ENCODE assay signal across 25 cellular contexts in genomic region chr3:118128886-118129285, GRCh38.
A peak's percentile ranks its signal among the peaks of the same experiment; 100 is the strongest.
DNase-seq lines count a peak whose midpoint lies in the region; ATAC-seq, FAIRE-seq and TF ChIP-seq lines count a peak whose summit lies in the region.
"Had no signal": no experiment of that assay in that cellular context is flagged by ENCODE, and none has a peak within 500 bp of the region (broad histone marks: within the 10 kb centered on the region; RNA-seq: fewer than 3 reads in every experiment).

No MANE protein-coding gene starts in this region.

- no peak overlapping the region for H3K4me3 ChIP-seq in RWPE2 (ENCODE audit: severe bottlenecking)
- H3K4me3 ChIP-seq in fibroblast of lung (replicated peaks in 1 of 4; ENCODE audit: control extremely low read depth in 1 of 4, insufficient read depth in 1 of 4, low read depth in 3 of 4, low read length in 4 of 4) = no peak overlapping the region
- H3K4me3 ChIP-seq: ascending aorta, HAP-1, K562, skin epidermis had no signal

- DNase-seq in A172 (ENCODE audit: low spot score) (peak; percentile 27), HS-27A (ENCODE audit: low read depth) (peak; percentile 59), RWPE2 (ENCODE audit: low spot score) (no peak), fibroblast of lung (ENCODE audit: low read depth in 2 of 2) (peak; percentile 76 to 81), occipital lobe (lab: John Stamatoyannopoulos, UW) (no peak), GM12891 (ENCODE audit: insufficient read length, low spot score) (no peak)
- no peak for DNase-seq in activated naive CD8-positive, alpha-beta T cell treated with anti-CD3 and anti-CD28 coated beads for 36 hours
- no peak for DNase-seq in stimulated activated CD4-positive, alpha-beta T cell treated with anti-CD3 and anti-CD28 coated beads, Interleukin-2, amount 100 ng/mL, for 24 hours
- DNase-seq: activated B cell treated with CpG ODN at 0.5 μM for 24 hours; activated CD4-positive, alpha-beta memory T cell treated with anti-CD3 and anti-CD28 coated beads, Interleukin-2, amount 10 ng/mL, durations not matched to agents 7 days and 5 days; activated naive CD4-positive, alpha-beta T cell treated with Interleukin-2 at 50 U/mL for 16 hours; endodermal cell; naive thymus-derived CD8-positive, alpha-beta T cell; NCI-H2081; NCI-H526 treated with DMSO at 0.1 percent for 48 hours; stimulated activated CD4-positive, alpha-beta T cell treated with anti-CD3 and anti-CD28 coated beads, Interleukin-4, amount 100 ng/mL, for 24 hours had no signal

- H3K36me3 ChIP-seq in RWPE2 (ENCODE audit: low read depth) (no peaks in the 10 kb centered on the region), fibroblast of lung (ENCODE audit: control insufficient read depth, insufficient read depth, low read length) (no peaks in the 10 kb centered on the region)
- H3K36me3 ChIP-seq: ascending aorta, HAP-1 had no signal

- no peak overlapping the region for H3K27ac Mint-ChIP-seq in activated naive CD8-positive, alpha-beta T cell treated with anti-CD3 and anti-CD28 coated beads for 36 hours
- H3K27ac Mint-ChIP-seq: activated B cell treated with CpG ODN at 0.5 μM for 24 hours; activated CD4-positive, alpha-beta memory T cell treated with anti-CD3 and anti-CD28 coated beads, Interleukin-2, amount 10 ng/mL, durations not matched to agents 7 days and 5 days; endodermal cell; memory B cell; naive thymus-derived CD8-positive, alpha-beta T cell; T-helper 2 cell treated with Interferon-gamma antibody and Interleukin-4, amounts not matched to agents 5 μg/mL and 100 μg/mL, for 36 hours had no signal

- TF ChIP-seq POLR2A in GM12891 (IDR thresholded peaks at IDR 0.05; ENCODE audit: low read depth, low read length) = no peak

- H3K4me2 ChIP-seq in fibroblast of lung (ENCODE audit: extremely low read depth, insufficient read depth, low read length) = no peak overlapping the region

- no peaks in the 10 kb centered on the region for H3K9me3 ChIP-seq in RWPE2 (ENCODE audit: severe bottlenecking)
- no peaks in the 10 kb centered on the region for H3K9me3 ChIP-seq in fibroblast of lung (ENCODE audit: control insufficient read depth, insufficient read depth, low read depth, low read length)
- H3K9me3 ChIP-seq: ascending aorta, HAP-1 had no signal

- TF ChIP-seq CTCF in RWPE2 (IDR thresholded peaks at IDR 0.05; ENCODE audit: poor library complexity, severe bottlenecking) (no peak), fibroblast of lung (conservative IDR thresholded peaks at IDR 0.05 in 1 of 2, IDR thresholded peaks at IDR 0.05 in 1 of 2; ENCODE audit: low read depth in 1 of 2, low read length in 2 of 2) (no peak)

- H3K4me1 Mint-ChIP-seq in activated naive CD8-positive, alpha-beta T cell treated with anti-CD3 and anti-CD28 coated beads for 36 hours = no peaks in the 10 kb centered on the region
- H3K4me1 Mint-ChIP-seq: activated B cell treated with CpG ODN at 0.5 μM for 24 hours; activated CD4-positive, alpha-beta memory T cell treated with anti-CD3 and anti-CD28 coated beads, Interleukin-2, amount 10 ng/mL, durations not matched to agents 7 days and 5 days; endodermal cell; memory B cell; naive thymus-derived CD8-positive, alpha-beta T cell had no signal

- no peaks in the 10 kb centered on the region for H3K36me3 Mint-ChIP-seq in activated naive CD8-positive, alpha-beta T cell treated with anti-CD3 and anti-CD28 coated beads for 36 hours
- H3K36me3 Mint-ChIP-seq: memory B cell; naive thymus-derived CD8-positive, alpha-beta T cell had no signal

- no peaks in the 10 kb centered on the region for H3K79me2 ChIP-seq in fibroblast of lung (ENCODE audit: control insufficient read depth, insufficient read depth, low read length)
- H3K79me2 ChIP-seq: parathyroid adenoma had no signal

- H2AFZ ChIP-seq in fibroblast of lung (ENCODE audit: low read length) = no peak overlapping the region
- H2AFZ ChIP-seq: parathyroid adenoma had no signal

- H3K27me3 ChIP-seq in RWPE2 (ENCODE audit: insufficient read depth, poor library complexity, severe bottlenecking) (no peaks in the 10 kb centered on the region), fibroblast of lung (ENCODE audit: control insufficient read depth, insufficient read depth, low read length) (no peaks in the 10 kb centered on the region)
- H3K27me3 ChIP-seq: ascending aorta had no signal

- peaks cover 17% of the 10 kb centered on the region for H3K4me1 ChIP-seq in RWPE2 (ENCODE audit: insufficient read depth, poor library complexity, severe bottlenecking)
- no peaks in the 10 kb centered on the region for H3K4me1 ChIP-seq in fibroblast of lung (ENCODE audit: control insufficient read depth, extremely low read depth, insufficient read depth, low read length)
- H3K4me1 ChIP-seq: ascending aorta, HAP-1, parathyroid adenoma had no signal

- no peaks in the 10 kb centered on the region for H3K9me3 Mint-ChIP-seq in activated naive CD8-positive, alpha-beta T cell treated with anti-CD3 and anti-CD28 coated beads for 36 hours
- H3K9me3 Mint-ChIP-seq: endodermal cell had no signal

- no peak overlapping the region for H3K27ac ChIP-seq in RWPE2 (ENCODE audit: poor library complexity, severe bottlenecking)
- no peak overlapping the region for H3K27ac ChIP-seq in fibroblast of lung (ENCODE audit: insufficient read depth, low read length)
- H3K27ac ChIP-seq: ascending aorta, HL-60, parathyroid adenoma, skin epidermis had no signal

- H3K4me3 Mint-ChIP-seq in activated naive CD8-positive, alpha-beta T cell treated with anti-CD3 and anti-CD28 coated beads for 36 hours = no peak overlapping the region
- H3K4me3 Mint-ChIP-seq: activated B cell treated with CpG ODN at 0.5 μM for 24 hours; activated CD4-positive, alpha-beta memory T cell treated with anti-CD3 and anti-CD28 coated beads, Interleukin-2, amount 10 ng/mL, durations not matched to agents 7 days and 5 days; endodermal cell; memory B cell; naive thymus-derived CD8-positive, alpha-beta T cell; T-helper 2 cell treated with Interferon-gamma antibody and Interleukin-4, amounts not matched to agents 5 μg/mL and 100 μg/mL, for 36 hours had no signal

- H4K20me1 ChIP-seq in fibroblast of lung (ENCODE audit: control insufficient read depth, extremely low read depth, insufficient read depth, low read length) = no peaks in the 10 kb centered on the region

- no peak overlapping the region for H3K9ac ChIP-seq in fibroblast of lung (ENCODE audit: insufficient read depth, low read length)
- H3K9ac ChIP-seq: parathyroid adenoma had no signal

- no peaks in the 10 kb centered on the region for H3K27me3 Mint-ChIP-seq in activated naive CD8-positive, alpha-beta T cell treated with anti-CD3 and anti-CD28 coated beads for 36 hours
- H3K27me3 Mint-ChIP-seq: activated B cell treated with CpG ODN at 0.5 μM for 24 hours; activated CD4-positive, alpha-beta memory T cell treated with anti-CD3 and anti-CD28 coated beads, Interleukin-2, amount 10 ng/mL, durations not matched to agents 7 days and 5 days; memory B cell; naive thymus-derived CD8-positive, alpha-beta T cell had no signal

- peak; percentile 89 for ATAC-seq in RWPE2 (ENCODE audit: low read depth)
- ATAC-seq: K562; naive thymus-derived CD8-positive, alpha-beta T cell had no signal

- FAIRE-seq in GM12891 (lab: Jason Lieb, UNC) = no peak
- FAIRE-seq: A204.1, K562 had no signal

TF ChIP-seq in GM12891, 5 proteins besides CTCF, POLR2A, EP300 and RAD21:
- TF ChIP-seq POLR2AphosphoS5 (IDR thresholded peaks at IDR 0.05; ENCODE audit: low read depth, low read length) = no peak
- no peak for TF ChIP-seq TAF1 (IDR thresholded peaks at IDR 0.05; ENCODE audit: low read depth, low read length)
- TF ChIP-seq SPI1 (IDR thresholded peaks at IDR 0.05; ENCODE audit: low read depth, low read length) = no peak
- TF ChIP-seq POU2F2 (IDR thresholded peaks at IDR 0.05; ENCODE audit: low read depth, low read length) = no peak
- TF ChIP-seq PAX5 (IDR thresholded peaks at IDR 0.05; ENCODE audit: insufficient read depth, low read length, severe bottlenecking) = no peak

Comparison
In these comparisons a context has a peak if more than half of its experiments do, and no peak if none do; other contexts are left out.
1. DNase-seq: peak in A172 (single experiment), HS-27A (single experiment) and fibroblast of lung (2 of 2); none in RWPE2 (single experiment), occipital lobe (single experiment), activated naive CD8-positive, alpha-beta T cell treated with anti-CD3 and anti-CD28 coated beads for 36 hours (single experiment), stimulated activated CD4-positive, alpha-beta T cell treated with anti-CD3 and anti-CD28 coated beads, Interleukin-2, amount 100 ng/mL, for 24 hours (0 of 2) and GM12891 (single experiment).